In the genomic region with DNA sequence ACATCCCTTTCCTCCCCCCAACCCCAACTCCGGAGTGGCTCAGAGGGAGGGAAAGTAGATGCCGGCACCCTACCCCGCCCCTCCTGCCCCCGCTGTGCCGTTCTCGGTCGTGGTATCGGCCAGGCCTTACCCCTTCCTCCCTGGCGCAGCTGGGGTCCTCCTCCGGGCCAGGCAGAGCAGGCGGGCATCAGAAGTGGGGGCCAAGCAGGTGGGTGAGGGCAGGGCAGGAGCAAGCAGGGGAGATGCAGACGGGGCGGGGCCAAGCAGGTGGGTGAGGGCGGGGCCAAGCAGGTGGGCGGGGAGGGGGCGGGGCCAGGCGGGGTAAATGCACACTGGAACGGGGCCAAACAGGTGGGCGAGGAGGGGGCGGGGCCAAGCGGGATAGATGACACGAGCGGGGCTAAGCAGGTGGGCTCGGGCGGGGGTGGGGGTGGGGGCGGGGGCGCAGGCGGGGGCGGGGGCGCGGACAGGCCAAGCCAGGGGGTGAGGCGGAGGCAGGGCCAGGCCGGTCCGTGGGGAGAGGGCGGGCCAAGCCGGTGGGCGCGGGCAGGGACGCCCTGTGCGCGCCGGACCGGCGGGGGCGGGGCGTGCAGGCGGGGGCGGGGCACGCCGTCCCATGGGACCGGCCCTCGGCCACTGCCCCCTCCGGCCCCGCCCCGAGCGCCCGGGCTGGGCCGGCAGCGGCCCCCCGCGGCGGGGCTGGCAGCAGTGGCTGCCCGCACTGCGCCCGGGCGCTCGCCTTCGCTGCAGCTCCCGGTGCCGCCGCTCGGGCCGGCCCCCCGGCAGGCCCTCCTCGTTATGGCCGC, we compare ENCODE assay signal across 8 cellular contexts. TPM values are rescaled to one million over a fixed set of nuclear protein-coding genes. Genes with fewer than 3 reads are reported as not detected.
DNase-seq lines count a peak whose midpoint lies in the region; ATAC-seq and TF ChIP-seq lines count a peak whose summit lies in the region.

A gene with protein sequence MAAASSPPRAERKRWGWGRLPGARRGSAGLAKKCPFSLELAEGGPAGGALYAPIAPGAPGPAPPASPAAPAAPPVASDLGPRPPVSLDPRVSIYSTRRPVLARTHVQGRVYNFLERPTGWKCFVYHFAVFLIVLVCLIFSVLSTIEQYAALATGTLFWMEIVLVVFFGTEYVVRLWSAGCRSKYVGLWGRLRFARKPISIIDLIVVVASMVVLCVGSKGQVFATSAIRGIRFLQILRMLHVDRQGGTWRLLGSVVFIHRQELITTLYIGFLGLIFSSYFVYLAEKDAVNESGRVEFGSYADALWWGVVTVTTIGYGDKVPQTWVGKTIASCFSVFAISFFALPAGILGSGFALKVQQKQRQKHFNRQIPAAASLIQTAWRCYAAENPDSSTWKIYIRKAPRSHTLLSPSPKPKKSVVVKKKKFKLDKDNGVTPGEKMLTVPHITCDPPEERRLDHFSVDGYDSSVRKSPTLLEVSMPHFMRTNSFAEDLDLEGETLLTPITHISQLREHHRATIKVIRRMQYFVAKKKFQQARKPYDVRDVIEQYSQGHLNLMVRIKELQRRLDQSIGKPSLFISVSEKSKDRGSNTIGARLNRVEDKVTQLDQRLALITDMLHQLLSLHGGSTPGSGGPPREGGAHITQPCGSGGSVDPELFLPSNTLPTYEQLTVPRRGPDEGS (plus strand): TSS at position 708 of the 806 bp plus-strand sequence. CDS start 91 bp downstream, at position 799.
A gene with protein sequence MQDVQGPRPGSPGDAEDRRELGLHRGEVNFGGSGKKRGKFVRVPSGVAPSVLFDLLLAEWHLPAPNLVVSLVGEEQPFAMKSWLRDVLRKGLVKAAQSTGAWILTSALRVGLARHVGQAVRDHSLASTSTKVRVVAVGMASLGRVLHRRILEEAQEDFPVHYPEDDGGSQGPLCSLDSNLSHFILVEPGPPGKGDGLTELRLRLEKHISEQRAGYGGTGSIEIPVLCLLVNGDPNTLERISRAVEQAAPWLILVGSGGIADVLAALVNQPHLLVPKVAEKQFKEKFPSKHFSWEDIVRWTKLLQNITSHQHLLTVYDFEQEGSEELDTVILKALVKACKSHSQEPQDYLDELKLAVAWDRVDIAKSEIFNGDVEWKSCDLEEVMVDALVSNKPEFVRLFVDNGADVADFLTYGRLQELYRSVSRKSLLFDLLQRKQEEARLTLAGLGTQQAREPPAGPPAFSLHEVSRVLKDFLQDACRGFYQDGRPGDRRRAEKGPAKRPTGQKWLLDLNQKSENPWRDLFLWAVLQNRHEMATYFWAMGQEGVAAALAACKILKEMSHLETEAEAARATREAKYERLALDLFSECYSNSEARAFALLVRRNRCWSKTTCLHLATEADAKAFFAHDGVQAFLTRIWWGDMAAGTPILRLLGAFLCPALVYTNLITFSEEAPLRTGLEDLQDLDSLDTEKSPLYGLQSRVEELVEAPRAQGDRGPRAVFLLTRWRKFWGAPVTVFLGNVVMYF (N-terminal part only) (minus strand): TSS at position 214 of the 806 bp plus-strand sequence. CDS start 21,478 bp downstream, outside the sequence.

- no CpG with 5 or more reads among the region's 76 CpGs for WGBS in neuronal stem cell (ENCODE audit: extremely low coverage in 2 of 2, insufficient read length in 2 of 2, insufficient replicate concordance in 1 of 2), 2 donors
- no CpG with 5 or more reads among the region's 76 CpGs for WGBS in suprapubic skin

- no peaks in the 10 kb centered on the region for H3K27me3 ChIP-seq in CD4-positive, CD25-positive, alpha-beta regulatory T cell (ENCODE audit: control insufficient read depth, insufficient read depth, low read length)
- H3K27me3 ChIP-seq in neuronal stem cell (ENCODE audit: control insufficient read depth in 3 of 3, insufficient read depth in 3 of 3, low read depth in 1 of 3, low read length in 3 of 3) (peaks cover 18 to 72% (median 50%) of the 10 kb centered on the region in 3 experiments), suprapubic skin (peaks cover 78% of the 10 kb centered on the region)

- H3K18ac ChIP-seq in neuronal stem cell (ENCODE audit: low read length), result peak within 1 kb of the TSS; percentile 92

- peak within 1 kb of the TSS; percentile 37 for H3K4me3 ChIP-seq in CD4-positive, CD25-positive, alpha-beta regulatory T cell (ENCODE audit: low read depth, low read length)
- H3K4me3 ChIP-seq in neuronal stem cell (ENCODE audit: low read length in 2 of 2), result peak within 1 kb of the TSS in 1 of 2 donors; percentile 80
- peak within 1 kb of the TSS; percentile 41 for H3K4me3 ChIP-seq in suprapubic skin

- H3K27ac ChIP-seq in CD4-positive, CD25-positive, alpha-beta regulatory T cell (ENCODE audit: insufficient read depth, low read length, poor library complexity, severe bottlenecking), result peak within 1 kb of the TSS; percentile 33
- H3K27ac ChIP-seq in neuronal stem cell (replicated peaks; ENCODE audit: low read length) (no peak within 1 kb of the TSS), suprapubic skin (no peak within 1 kb of the TSS)

- peak within 1 kb of the TSS; percentile 94 for H2BK12ac ChIP-seq in neuronal stem cell (ENCODE audit: low read length)

- H4K91ac ChIP-seq in neuronal stem cell (ENCODE audit: low read depth, low read length, poor library complexity), result no peak within 1 kb of the TSS

- H3K4ac ChIP-seq in neuronal stem cell (ENCODE audit: low read length), result no peak within 1 kb of the TSS

- TF ChIP-seq POLR2A in suprapubic skin (IDR thresholded peaks at IDR 0.05), result no peak

- H3K4me2 ChIP-seq in neuronal stem cell (ENCODE audit: insufficient read depth, low read length, poor library complexity, severe bottlenecking), result peak within 1 kb of the TSS; percentile 66

- TF ChIP-seq CTCF in endothelial cell (IDR thresholded peaks at IDR 0.05; ENCODE audit: unreplicated experiment) (no peak), suprapubic skin (IDR thresholded peaks at IDR 0.05) (no peak)

- H3K79me1 ChIP-seq in neuronal stem cell (ENCODE audit: low read depth, low read length), result no peaks in the 10 kb centered on the region

- H3K4me1 Mint-ChIP-seq in CD4-positive, CD25-positive, alpha-beta regulatory T cell, result peaks cover 6 to 51% (median 25%) of the 10 kb centered on the region in 4 donors
- peaks cover 22% of the 10 kb centered on the region for H3K4me1 Mint-ChIP-seq in endothelial cell (ENCODE audit: unreplicated experiment)

- no peaks in the 10 kb centered on the region for H3K9me3 Mint-ChIP-seq in CD4-positive, CD25-positive, alpha-beta regulatory T cell
- H3K9me3 Mint-ChIP-seq in endothelial cell (ENCODE audit: unreplicated experiment), result no peaks in the 10 kb centered on the region

- no peak for TF ChIP-seq EP300 in suprapubic skin (IDR thresholded peaks at IDR 0.05)

- H2AFZ ChIP-seq in neuronal stem cell (ENCODE audit: low read length), result peak within 1 kb of the TSS; percentile 11

- no peaks in the 10 kb centered on the region for H3K36me3 ChIP-seq in CD4-positive, CD25-positive, alpha-beta regulatory T cell (ENCODE audit: control insufficient read depth, insufficient read depth, low read length)
- no peaks in the 10 kb centered on the region for H3K36me3 ChIP-seq in neuronal stem cell (replicated peaks in 1 of 2; ENCODE audit: control insufficient read depth in 2 of 2, insufficient read depth in 2 of 2, low read length in 2 of 2)
- no peaks in the 10 kb centered on the region for H3K36me3 ChIP-seq in suprapubic skin

- peaks cover 54% of the 10 kb centered on the region for H3K4me1 ChIP-seq in CD4-positive, CD25-positive, alpha-beta regulatory T cell (ENCODE audit: control insufficient read depth, insufficient read depth, low read length, poor library complexity, severe bottlenecking)
- H3K4me1 ChIP-seq in neuronal stem cell (ENCODE audit: control insufficient read depth in 2 of 2, insufficient read depth in 1 of 2, low read depth in 1 of 2, low read length in 2 of 2) (peaks cover 0 to 2% of the 10 kb centered on the region in 2 donors), suprapubic skin (peaks cover 24% of the 10 kb centered on the region)

- H2BK15ac ChIP-seq in neuronal stem cell (ENCODE audit: low read length), result peak within 1 kb of the TSS; percentile 93

- peak within 1 kb of the TSS; percentile 93 to 95 (median 94) for H3K4me3 Mint-ChIP-seq in CD4-positive, CD25-positive, alpha-beta regulatory T cell
- peak within 1 kb of the TSS; percentile 91 for H3K4me3 Mint-ChIP-seq in endothelial cell (ENCODE audit: unreplicated experiment)

- ATAC-seq in CD4-positive, CD25-positive, alpha-beta regulatory T cell (ENCODE audit: low read depth in 2 of 2), result peak; percentile 39 to 47
- no peak for ATAC-seq in HG03108 (IDR thresholded peaks at IDR 0.05; ENCODE audit: unreplicated experiment)

- peak within 1 kb of the TSS; percentile 43 for H3K23ac ChIP-seq in neuronal stem cell (ENCODE audit: low read depth, low read length, poor library complexity)

- H3K27ac Mint-ChIP-seq in CD4-positive, CD25-positive, alpha-beta regulatory T cell, result peak within 1 kb of the TSS in 2 of 3 donors; percentile 85 to 86
- H3K27ac Mint-ChIP-seq in endothelial cell (ENCODE audit: unreplicated experiment), result no peak within 1 kb of the TSS

- no peak within 1 kb of the TSS for H2BK5ac ChIP-seq in neuronal stem cell (ENCODE audit: low read length)

- no peak within 1 kb of the TSS for H3K14ac ChIP-seq in neuronal stem cell (ENCODE audit: low read length)

- H2BK120ac ChIP-seq in neuronal stem cell (ENCODE audit: low read depth, low read length), result no peak within 1 kb of the TSS

- H3K9ac ChIP-seq in neuronal stem cell (ENCODE audit: low read depth, low read length, poor library complexity), result peak within 1 kb of the TSS; percentile 81

- H3K9me3 ChIP-seq in CD4-positive, CD25-positive, alpha-beta regulatory T cell (ENCODE audit: control insufficient read depth in 2 of 2, low read length in 2 of 2), result no peaks in the 10 kb centered on the region
- H3K9me3 ChIP-seq in neuronal stem cell (replicated peaks in 1 of 2; ENCODE audit: control insufficient read depth in 2 of 2, insufficient read depth in 1 of 2, low read depth in 1 of 2, low read length in 2 of 2), result peaks cover 3 to 10% of the 10 kb centered on the region in 2 donors
- H3K9me3 ChIP-seq in suprapubic skin, result no peaks in the 10 kb centered on the region

- DNase-seq in CD4-positive, CD25-positive, alpha-beta regulatory T cell, result peak; percentile 42 to 69 (median 66)
- DNase-seq in NCI-H1092 treated with DMSO at 0.1 percent for 48 hours (lab: John Stamatoyannopoulos, UW) (peak; percentile 29), endothelial cell (ENCODE audit: low spot score) (peak; percentile 77), neuronal stem cell (ENCODE audit: low spot score) (peak; percentile 48), suprapubic skin (ENCODE audit: low spot score in 2 of 2) (peak in 1 of 2 donors; percentile 66), NCI-H2107 (lab: John Stamatoyannopoulos, UW) (no peak)
- peak; percentile 89 for DNase-seq in activated CD8-positive, alpha-beta memory T cell treated with anti-CD3 and anti-CD28 coated beads for 24 hours

- H2AK5ac ChIP-seq in neuronal stem cell (ENCODE audit: low read depth, low read length), result peak within 1 kb of the TSS; percentile 75

- no peaks in the 10 kb centered on the region for H3K36me3 Mint-ChIP-seq in CD4-positive, CD25-positive, alpha-beta regulatory T cell
- H3K36me3 Mint-ChIP-seq in endothelial cell (ENCODE audit: low read depth, unreplicated experiment), result no peaks in the 10 kb centered on the region

- no peaks in the 10 kb centered on the region for H3K27me3 Mint-ChIP-seq in CD4-positive, CD25-positive, alpha-beta regulatory T cell
- H3K27me3 Mint-ChIP-seq in endothelial cell (ENCODE audit: unreplicated experiment), result peaks cover 9% of the 10 kb centered on the region

- H4K8ac ChIP-seq in neuronal stem cell (ENCODE audit: low read depth, low read length), result peak within 1 kb of the TSS; percentile 65

RNA-seq across cellular contexts. Expression of the first gene that starts in this region (rescaled TPM):
- 13.4 TPM for total RNA-seq in CD4-positive, CD25-positive, alpha-beta regulatory T cell
- polyA plus RNA-seq in CD4-positive, CD25-positive, alpha-beta regulatory T cell, result 1 to 10 TPM; 5.5 to 7.9 (median 6.4) TPM
- 35.3 TPM for total RNA-seq in endothelial cell (ENCODE audit: unreplicated experiment)
- 1.2 TPM for polyA plus RNA-seq in neuronal stem cell (2013, experiment 1 of 2)
- 1.1 TPM for polyA plus RNA-seq in neuronal stem cell (2013, experiment 2 of 2)
- total RNA-seq in suprapubic skin, result 1 to 10 TPM in 2 of 4 donors, under 1 TPM in 2; 0.89 to 2.2 (median 1.3) TPM

RNA-seq across cellular contexts. Expression of the second gene that starts in this region (rescaled TPM):
- total RNA-seq in CD4-positive, CD25-positive, alpha-beta regulatory T cell, result 0.17 TPM
- polyA plus RNA-seq in CD4-positive, CD25-positive, alpha-beta regulatory T cell, result not detected
- total RNA-seq in endothelial cell (ENCODE audit: unreplicated experiment) (0.38 TPM), suprapubic skin (under 1 TPM in 1 of 4 donors, not detected in 3; 0.29 TPM)
- 0.01 TPM for polyA plus RNA-seq in neuronal stem cell (2013, experiment 1 of 2)
- 0.01 TPM for polyA plus RNA-seq in neuronal stem cell (2013, experiment 2 of 2)
